In the genomic region with DNA sequence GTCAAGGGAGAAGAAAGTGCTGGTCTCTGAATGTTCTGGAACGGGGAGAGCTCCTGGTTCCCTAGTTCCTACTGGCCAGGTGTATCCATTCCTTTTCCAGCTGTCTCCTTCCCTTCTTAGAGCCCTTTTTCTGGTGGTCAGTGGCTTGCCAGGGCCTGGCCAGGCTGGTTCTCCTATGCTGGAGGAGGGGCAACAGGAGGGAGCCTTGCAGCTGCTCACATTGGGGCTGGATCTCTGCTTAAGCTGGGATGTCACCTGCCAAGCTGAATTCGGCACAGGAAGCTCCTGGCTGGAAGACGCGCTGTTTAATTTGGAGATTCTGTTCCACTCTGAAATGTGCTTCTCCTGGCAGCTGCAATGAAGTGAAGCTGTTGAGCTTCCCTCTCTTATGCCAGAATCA, we compare ENCODE assay signal across 1 cellular context.
TF ChIP-seq lines count a peak whose summit lies in the region.

No MANE protein-coding gene starts in this region.

TF ChIP-seq in GM23338, 12 proteins besides CTCF, POLR2A, EP300 and RAD21 (continued from another document):
- TF ChIP-seq, protein P1, sequence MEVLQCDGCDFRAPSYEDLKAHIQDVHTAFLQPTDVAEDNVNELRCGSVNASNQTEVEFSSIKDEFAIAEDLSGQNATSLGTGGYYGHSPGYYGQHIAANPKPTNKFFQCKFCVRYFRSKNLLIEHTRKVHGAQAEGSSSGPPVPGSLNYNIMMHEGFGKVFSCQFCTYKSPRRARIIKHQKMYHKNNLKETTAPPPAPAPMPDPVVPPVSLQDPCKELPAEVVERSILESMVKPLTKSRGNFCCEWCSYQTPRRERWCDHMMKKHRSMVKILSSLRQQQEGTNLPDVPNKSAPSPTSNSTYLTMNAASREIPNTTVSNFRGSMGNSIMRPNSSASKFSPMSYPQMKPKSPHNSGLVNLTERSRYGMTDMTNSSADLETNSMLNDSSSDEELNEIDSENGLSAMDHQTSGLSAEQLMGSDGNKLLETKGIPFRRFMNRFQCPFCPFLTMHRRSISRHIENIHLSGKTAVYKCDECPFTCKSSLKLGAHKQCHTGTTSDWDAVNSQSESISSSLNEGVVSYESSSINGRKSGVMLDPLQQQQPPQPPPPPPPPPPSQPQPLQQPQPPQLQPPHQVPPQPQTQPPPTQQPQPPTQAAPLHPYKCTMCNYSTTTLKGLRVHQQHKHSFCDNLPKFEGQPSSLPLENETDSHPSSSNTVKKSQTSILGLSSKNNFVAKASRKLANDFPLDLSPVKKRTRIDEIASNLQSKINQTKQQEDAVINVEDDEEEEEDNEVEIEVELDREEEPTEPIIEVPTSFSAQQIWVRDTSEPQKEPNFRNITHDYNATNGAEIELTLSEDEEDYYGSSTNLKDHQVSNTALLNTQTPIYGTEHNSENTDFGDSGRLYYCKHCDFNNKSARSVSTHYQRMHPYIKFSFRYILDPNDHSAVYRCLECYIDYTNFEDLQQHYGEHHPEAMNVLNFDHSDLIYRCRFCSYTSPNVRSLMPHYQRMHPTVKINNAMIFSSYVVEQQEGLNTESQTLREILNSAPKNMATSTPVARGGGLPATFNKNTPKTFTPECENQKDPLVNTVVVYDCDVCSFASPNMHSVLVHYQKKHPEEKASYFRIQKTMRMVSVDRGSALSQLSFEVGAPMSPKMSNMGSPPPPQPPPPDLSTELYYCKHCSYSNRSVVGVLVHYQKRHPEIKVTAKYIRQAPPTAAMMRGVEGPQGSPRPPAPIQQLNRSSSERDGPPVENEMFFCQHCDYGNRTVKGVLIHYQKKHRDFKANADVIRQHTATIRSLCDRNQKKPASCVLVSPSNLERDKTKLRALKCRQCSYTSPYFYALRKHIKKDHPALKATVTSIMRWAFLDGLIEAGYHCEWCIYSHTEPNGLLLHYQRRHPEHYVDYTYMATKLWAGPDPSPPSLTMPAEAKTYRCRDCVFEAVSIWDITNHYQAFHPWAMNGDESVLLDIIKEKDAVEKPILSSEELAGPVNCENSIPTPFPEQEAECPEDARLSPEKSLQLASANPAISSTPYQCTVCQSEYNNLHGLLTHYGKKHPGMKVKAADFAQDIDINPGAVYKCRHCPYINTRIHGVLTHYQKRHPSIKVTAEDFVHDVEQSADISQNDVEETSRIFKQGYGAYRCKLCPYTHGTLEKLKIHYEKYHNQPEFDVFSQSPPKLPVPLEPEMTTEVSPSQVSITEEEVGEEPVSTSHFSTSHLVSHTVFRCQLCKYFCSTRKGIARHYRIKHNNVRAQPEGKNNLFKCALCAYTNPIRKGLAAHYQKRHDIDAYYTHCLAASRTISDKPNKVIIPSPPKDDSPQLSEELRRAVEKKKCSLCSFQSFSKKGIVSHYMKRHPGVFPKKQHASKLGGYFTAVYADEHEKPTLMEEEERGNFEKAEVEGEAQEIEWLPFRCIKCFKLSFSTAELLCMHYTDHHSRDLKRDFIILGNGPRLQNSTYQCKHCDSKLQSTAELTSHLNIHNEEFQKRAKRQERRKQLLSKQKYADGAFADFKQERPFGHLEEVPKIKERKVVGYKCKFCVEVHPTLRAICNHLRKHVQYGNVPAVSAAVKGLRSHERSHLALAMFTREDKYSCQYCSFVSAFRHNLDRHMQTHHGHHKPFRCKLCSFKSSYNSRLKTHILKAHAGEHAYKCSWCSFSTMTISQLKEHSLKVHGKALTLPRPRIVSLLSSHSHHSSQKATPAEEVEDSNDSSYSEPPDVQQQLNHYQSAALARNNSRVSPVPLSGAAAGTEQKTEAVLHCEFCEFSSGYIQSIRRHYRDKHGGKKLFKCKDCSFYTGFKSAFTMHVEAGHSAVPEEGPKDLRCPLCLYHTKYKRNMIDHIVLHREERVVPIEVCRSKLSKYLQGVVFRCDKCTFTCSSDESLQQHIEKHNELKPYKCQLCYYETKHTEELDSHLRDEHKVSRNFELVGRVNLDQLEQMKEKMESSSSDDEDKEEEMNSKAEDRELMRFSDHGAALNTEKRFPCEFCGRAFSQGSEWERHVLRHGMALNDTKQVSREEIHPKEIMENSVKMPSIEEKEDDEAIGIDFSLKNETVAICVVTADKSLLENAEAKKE (CRISPR knock-in tag; IDR thresholded peaks at IDR 0.05) = no peak
- TF ChIP-seq POLR2AphosphoS5 (IDR thresholded peaks at IDR 0.05; ENCODE audit: low read depth) (no peak), NANOG (IDR thresholded peaks at IDR 0.05; ENCODE audit: borderline replicate concordance) (no peak), REST (IDR thresholded peaks at IDR 0.05; ENCODE audit: unreplicated experiment) (no peak), ETS1 (IDR thresholded peaks at IDR 0.05) (no peak)
